In the genomic region with DNA sequence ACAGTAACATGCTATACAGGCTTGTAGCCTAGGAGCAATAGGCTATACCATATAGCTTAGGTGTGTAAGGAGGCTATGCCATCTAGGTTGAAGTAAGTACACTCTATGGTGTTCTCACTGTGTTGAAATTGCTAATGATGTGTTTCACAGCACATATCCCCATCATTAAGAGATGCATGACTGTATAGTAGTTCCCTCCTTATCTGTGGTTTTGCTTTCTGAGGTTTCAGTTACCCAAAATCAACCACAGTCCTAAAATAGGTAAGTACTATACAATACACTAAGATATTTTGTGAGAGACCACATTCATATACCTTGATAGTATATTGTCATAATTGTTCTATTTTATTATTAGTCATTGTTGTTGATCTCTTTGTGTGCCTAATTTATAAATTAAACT, we compare ENCODE assay signal across 12 cellular contexts.
A peak's percentile ranks its signal among the peaks of the same experiment; 100 is the strongest.
DNase-seq lines count a peak whose midpoint lies in the region; ATAC-seq lines count a peak whose summit lies in the region.
"Had no signal": no experiment of that assay in that cellular context is flagged by ENCODE, and none has a peak within 500 bp of the region (broad histone marks: within the 10 kb centered on the region; RNA-seq: fewer than 3 reads in every experiment).

No MANE protein-coding gene starts in this region.

- H3K36me3 Mint-ChIP-seq in activated T-cell treated with anti-CD3 and anti-CD28 coated beads, Interleukin-2, amount 50 U/mL, for 24 hours (ENCODE audit: low read depth): no peaks in the 10 kb centered on the region

- DNase-seq in NCI-H748 (lab: John Stamatoyannopoulos, UW; ENCODE audit: unreplicated experiment): no peak
- no peak for DNase-seq in activated T-cell treated with anti-CD3 and anti-CD28 coated beads, Interleukin-2, amount 50 U/mL, for 24 hours
- DNase-seq in AG08396 (ENCODE audit: low spot score): no peak
- no peak for DNase-seq in DMS114 treated with DMSO at 0.1 percent for 48 hours (lab: John Stamatoyannopoulos, UW; ENCODE audit: unreplicated experiment)
- DNase-seq: activated gamma-delta T cell, KBM-7, NCI-H446 treated with DMSO at 0.1 percent for 48 hours, right lobe of liver had no signal

- no peaks in the 10 kb centered on the region for H3K4me1 Mint-ChIP-seq in activated T-cell treated with anti-CD3 and anti-CD28 coated beads, Interleukin-2, amount 50 U/mL, for 24 hours (ENCODE audit: low read depth)

- no peak overlapping the region for H3K27ac Mint-ChIP-seq in activated T-cell treated with anti-CD3 and anti-CD28 coated beads, Interleukin-2, amount 50 U/mL, for 24 hours

- H3K9me3 Mint-ChIP-seq in activated T-cell treated with anti-CD3 and anti-CD28 coated beads, Interleukin-2, amount 50 U/mL, for 24 hours: no peaks in the 10 kb centered on the region

- H3K27me3 Mint-ChIP-seq in activated T-cell treated with anti-CD3 and anti-CD28 coated beads, Interleukin-2, amount 50 U/mL, for 24 hours: no peaks in the 10 kb centered on the region

- H3K4me3 Mint-ChIP-seq in activated T-cell treated with anti-CD3 and anti-CD28 coated beads, Interleukin-2, amount 50 U/mL, for 24 hours: no peak overlapping the region

- ATAC-seq in GM18499 (IDR thresholded peaks at IDR 0.05; ENCODE audit: insufficient read depth, unreplicated experiment): peak; percentile 96
- peak; percentile 89 for ATAC-seq in GM19467 (IDR thresholded peaks at IDR 0.05; ENCODE audit: unreplicated experiment)
- ATAC-seq in HG02938 (IDR thresholded peaks at IDR 0.05; ENCODE audit: unreplicated experiment): peak; percentile 94
- peak; percentile 84 for ATAC-seq in HG03571 (IDR thresholded peaks at IDR 0.05; ENCODE audit: unreplicated experiment)
- ATAC-seq: right lobe of liver had no signal
